Comparison of ENCODE assay signal across 26 cellular contexts in genomic region chr9:92179286-92180002, GRCh38.
"Had no signal": no experiment of that assay in that cellular context is flagged by ENCODE, and none has a peak within 500 bp of the region (broad histone marks: within the 10 kb centered on the region; RNA-seq: fewer than 3 reads in every experiment).

No MANE protein-coding gene starts in this region.

- H3K9me3 ChIP-seq: SK-N-SH had no signal

- H3K4me2 ChIP-seq: SK-N-SH had no signal

- H3K4me1 Mint-ChIP-seq: activated CD4-positive, alpha-beta memory T cell treated with anti-CD3 and anti-CD28 coated beads, Interleukin-2, amount 10 ng/mL, durations not matched to agents 7 days and 5 days; activated CD4-positive, alpha-beta T cell treated with anti-CD3 and anti-CD28 coated beads for 36 hours; activated naive CD4-positive, alpha-beta T cell treated with anti-CD3 and anti-CD28 coated beads, Interleukin-2, amount 50 U/mL, for 24 hours had no signal

- H3K27me3 Mint-ChIP-seq: activated naive CD4-positive, alpha-beta T cell treated with anti-CD3 and anti-CD28 coated beads, Interleukin-2, amount 50 U/mL, for 24 hours had no signal

- H3K27me3 ChIP-seq: breast epithelium had no signal

- H3K4me1 ChIP-seq: breast epithelium had no signal

- H3K27ac ChIP-seq: breast epithelium had no signal

- H3K9me3 Mint-ChIP-seq: activated CD4-positive, alpha-beta memory T cell treated with anti-CD3 and anti-CD28 coated beads, Interleukin-2, amount 10 ng/mL, durations not matched to agents 7 days and 5 days; activated naive CD4-positive, alpha-beta T cell treated with anti-CD3 and anti-CD28 coated beads, Interleukin-2, amount 50 U/mL, for 24 hours had no signal

- H3K27ac Mint-ChIP-seq: activated CD4-positive, alpha-beta memory T cell treated with anti-CD3 and anti-CD28 coated beads, Interleukin-2, amount 10 ng/mL, durations not matched to agents 7 days and 5 days; activated CD4-positive, alpha-beta T cell treated with anti-CD3 and anti-CD28 coated beads for 36 hours; activated naive CD4-positive, alpha-beta T cell treated with anti-CD3 and anti-CD28 coated beads, Interleukin-2, amount 50 U/mL, for 24 hours had no signal

- ATAC-seq: activated CD4-positive, alpha-beta T cell treated with anti-CD3 and anti-CD28 coated beads for 36 hours; Panc1; Right ventricle myocardium inferior had no signal

- H3K4me3 ChIP-seq: breast epithelium had no signal

- H3K4me3 Mint-ChIP-seq: activated CD4-positive, alpha-beta memory T cell treated with anti-CD3 and anti-CD28 coated beads, Interleukin-2, amount 10 ng/mL, durations not matched to agents 7 days and 5 days; activated CD4-positive, alpha-beta T cell treated with anti-CD3 and anti-CD28 coated beads for 36 hours; activated naive CD4-positive, alpha-beta T cell treated with anti-CD3 and anti-CD28 coated beads, Interleukin-2, amount 50 U/mL, for 24 hours had no signal

- H3K9ac ChIP-seq: SK-N-SH had no signal

- DNase-seq: activated CD4-positive, alpha-beta memory T cell treated with anti-CD3 and anti-CD28 coated beads, Interleukin-2, amount 10 ng/mL, durations not matched to agents 7 days and 5 days; activated CD4-positive, alpha-beta T cell treated with anti-CD3 and anti-CD28 coated beads for 36 hours; activated CD4-positive, alpha-beta T cell treated with anti-CD3 and anti-CD28 coated beads, Interleukin-2, amount 50 U/mL, for 1 hour; activated CD8-positive, alpha-beta memory T cell treated with anti-CD3 and anti-CD28 coated beads, Interleukin-2, amount 50 U/mL, for 4 hours; activated effector memory CD4-positive, alpha-beta T cell treated with Interleukin-2 at 50 U/mL for 16 hours; activated naive CD4-positive, alpha-beta T cell; activated T-cell treated with anti-CD3 and anti-CD28 coated beads, Interleukin-2, amount 50 U/mL, for 1 hour; aorta; caudate nucleus; Kasumi-1; NCI-H1105 treated with DMSO at 0.1 percent for 48 hours; NCI-H1436 treated with DMSO at 0.1 percent for 48 hours; NCI-H187; NCI-H2081; NCI-H510A treated with DMSO at 0.1 percent for 48 hours; NCI-H69; NK-92 treated with Interleukin-12 subunit alpha and Interleukin-12 subunit beta, amount 100 ng/mL, for 24 hours; OCI-M1; RPMI8226; SK-N-SH; T-helper 1 cell; WERI-Rb-1 had no signal

- H3K36me3 ChIP-seq: breast epithelium, WERI-Rb-1 had no signal

- H3K36me3 Mint-ChIP-seq: activated naive CD4-positive, alpha-beta T cell treated with anti-CD3 and anti-CD28 coated beads, Interleukin-2, amount 50 U/mL, for 24 hours had no signal
